ENCODE assay signal across 24 cellular contexts in genomic region chr2:132790232-132790755, GRCh38.
"Had no signal": no experiment of that assay in that cellular context is flagged by ENCODE, and none has a peak within 500 bp of the region (broad histone marks: within the 10 kb centered on the region; RNA-seq: fewer than 3 reads in every experiment).

No MANE protein-coding gene starts in this region.

- H3K9ac ChIP-seq: SK-N-SH had no signal

- H3K9me3 ChIP-seq: MG63, SK-N-SH had no signal

- DNase-seq: IMR-90, KG1, MG63, NCI-H1092, NCI-H1105 treated with DMSO at 0.1 percent for 48 hours, NCI-H1417 treated with DMSO at 0.1 percent for 48 hours, NCI-H146, NCI-H1694 treated with DMSO at 0.1 percent for 48 hours, NCI-H1930, NCI-H2081, NCI-H2107, NCI-H2171 treated with DMSO at 0.1 percent for 48 hours, NCI-H226, NCI-H446, NCI-H510A, NCI-H524 treated with DMSO at 0.1 percent for 48 hours, NCI-H69, NCI-H774, PC-3, SHP77, SK-N-SH, SW 1271, T-cell had no signal

- H3K4me2 ChIP-seq: SK-N-SH had no signal

- H3K27me3 ChIP-seq: MG63 had no signal

- H3K4me3 ChIP-seq: MG63 had no signal

- H3K27ac ChIP-seq: RWPE1 had no signal

- H3K36me3 ChIP-seq: MG63 had no signal
